ENCODE assay signal across 28 cellular contexts in genomic region chr11:76683496-76684095, GRCh38. TPM values are rescaled to one million over a fixed set of nuclear protein-coding genes. Genes with fewer than 3 reads are reported as not detected.
"Had no signal": no experiment of that assay in that cellular context is flagged by ENCODE, and none has a peak within 500 bp of the region (broad histone marks: within the 10 kb centered on the region; RNA-seq: fewer than 3 reads in every experiment).

No MANE protein-coding gene starts in this region.

- H3K4me3 Mint-ChIP-seq: naive thymus-derived CD4-positive, alpha-beta T cell; nephron; stimulated activated naive CD8-positive, alpha-beta T cell treated with anti-CD3 and anti-CD28 coated beads, Interleukin-15, amount 100 ng/mL, for 72 hours had no signal

- H3K36me3 ChIP-seq: colonic mucosa, esophagus muscularis mucosa, heart right ventricle, left lung, ovary, suprapubic skin had no signal

- H3K9me3 ChIP-seq: colonic mucosa, esophagus muscularis mucosa, left lung, ovary, psoas muscle, suprapubic skin had no signal

- H3K9me3 Mint-ChIP-seq: nephron; stimulated activated naive CD8-positive, alpha-beta T cell treated with anti-CD3 and anti-CD28 coated beads, Interleukin-15, amount 100 ng/mL, for 72 hours had no signal

- ATAC-seq: foreskin keratinocyte; heart right ventricle; left cardiac atrium; left lung; naive thymus-derived CD4-positive, alpha-beta T cell; psoas muscle; right cardiac atrium; stimulated activated naive CD8-positive, alpha-beta T cell treated with anti-CD3 and anti-CD28 coated beads, Interleukin-15, amount 100 ng/mL, for 72 hours had no signal

- H3K27ac Mint-ChIP-seq: naive thymus-derived CD4-positive, alpha-beta T cell; nephron; stimulated activated naive CD8-positive, alpha-beta T cell treated with anti-CD3 and anti-CD28 coated beads, Interleukin-15, amount 100 ng/mL, for 72 hours had no signal

- H3K4me3 ChIP-seq: colonic mucosa, esophagus muscularis mucosa, heart right ventricle, left lung, ovary, psoas muscle, skin epidermis, suprapubic skin had no signal

- H3K27ac ChIP-seq: colonic mucosa, esophagus muscularis mucosa, foreskin keratinocyte, heart right ventricle, left lung, ovary, psoas muscle, skin epidermis, suprapubic skin had no signal

- H3K4me1 ChIP-seq: colonic mucosa, foreskin keratinocyte, psoas muscle had no signal

- H3K36me3 Mint-ChIP-seq: naive thymus-derived CD4-positive, alpha-beta T cell had no signal

- FAIRE-seq: endothelial cell of umbilical vein, islet of Langerhans had no signal

- DNase-seq: colonic mucosa; dermis blood vessel endothelial cell; effector memory CD4-positive, alpha-beta T cell; foreskin keratinocyte; glutamatergic neuron; heart right ventricle; hippocampal formation; left cardiac atrium; mesendoderm; midbrain; naive thymus-derived CD4-positive, alpha-beta T cell; nucleus accumbens; ovary; posterior cingulate gyrus; psoas muscle; right cardiac atrium; stimulated activated CD4-positive, alpha-beta T cell treated with anti-CD3 and anti-CD28 coated beads, Interleukin-15, amount 100 ng/mL, for 24 hours; stimulated activated CD4-positive, alpha-beta T cell treated with anti-CD3 and anti-CD28 coated beads, Interleukin-2, amount 100 ng/mL, for 48 hours; stimulated activated naive CD4-positive, alpha-beta T cell; stimulated activated naive CD8-positive, alpha-beta T cell treated with anti-CD3 and anti-CD28 coated beads, Interleukin-15, amount 100 ng/mL, for 72 hours; trophoblast cell had no signal

- H3K27me3 ChIP-seq: colonic mucosa, esophagus muscularis mucosa, heart right ventricle, left lung, ovary, suprapubic skin had no signal

RNA-seq across cellular contexts. Expression of gene LRRC32, which starts 13.0 kb away (rescaled TPM):
- total RNA-seq: foreskin keratinocyte had no signal
- polyA plus RNA-seq: naive thymus-derived CD4-positive, alpha-beta T cell had no signal
